In the genomic region with DNA sequence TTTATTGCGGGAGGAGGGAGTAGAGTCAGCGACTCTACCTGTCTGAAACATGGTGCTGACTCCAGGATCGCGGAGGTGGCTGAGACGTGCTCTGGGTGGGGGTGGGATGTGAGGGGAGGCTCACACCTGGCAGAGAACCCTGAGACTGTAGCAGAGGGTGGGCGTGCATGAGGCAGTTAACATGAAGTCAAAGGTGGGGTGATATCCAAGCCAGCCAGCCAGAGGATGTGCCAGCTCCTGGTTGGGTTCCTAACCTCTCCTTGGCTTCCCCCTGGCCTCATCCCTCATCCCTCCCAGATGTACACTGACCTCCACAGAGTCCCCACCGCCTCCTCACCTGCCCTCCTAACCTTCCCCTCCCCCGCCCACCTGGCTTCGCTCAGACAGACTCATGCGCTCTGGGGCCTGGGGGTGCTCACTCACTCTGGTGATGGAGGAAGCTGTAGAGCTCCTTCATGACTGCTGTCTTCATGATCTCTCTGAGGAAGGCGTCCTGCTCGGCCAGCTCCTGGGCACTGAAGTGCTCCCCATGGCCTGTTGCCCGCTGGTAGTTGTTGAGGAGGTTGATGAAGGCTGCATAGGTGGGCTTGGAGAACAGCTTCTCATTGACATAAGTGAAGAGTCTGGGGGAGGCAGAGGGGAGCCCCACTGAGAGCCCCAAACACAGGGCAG, we compare ENCODE assay signal across 10 cellular contexts. TPM values are rescaled to one million over a fixed set of nuclear protein-coding genes. Genes with fewer than 3 reads are reported as not detected.
DNase-seq lines count a peak whose midpoint lies in the region; ATAC-seq and TF ChIP-seq lines count a peak whose summit lies in the region.
"Had no signal": no experiment of that assay in that cellular context is flagged by ENCODE, and none has a peak within 500 bp of the region (broad histone marks: within the 10 kb centered on the region; RNA-seq: fewer than 3 reads in every experiment).

No MANE protein-coding gene starts in this region.

- H3K9me3 ChIP-seq in BLaER1 = no peaks in the 10 kb centered on the region
- H3K9me3 ChIP-seq in breast epithelium = no peaks in the 10 kb centered on the region
- H3K9me3 ChIP-seq in right atrium auricular region = no peaks in the 10 kb centered on the region
- no peaks in the 10 kb centered on the region for H3K9me3 ChIP-seq in skeletal muscle satellite cell (replicated peaks; ENCODE audit: low read length)

- no peak for DNase-seq in breast epithelium (ENCODE audit: low spot score in 2 of 2)
- no peak for DNase-seq in right atrium auricular region (ENCODE audit: low spot score)
- no peak for DNase-seq in NCI-H1694 treated with DMSO at 0.1 percent for 48 hours (lab: John Stamatoyannopoulos, UW)

- H3K4me1 ChIP-seq in BLaER1 (peaks cover 43% of the 10 kb centered on the region), breast epithelium (peaks cover 26 to 32% of the 10 kb centered on the region in 2 donors), right atrium auricular region (peaks cover 0 to 46% of the 10 kb centered on the region in 2 donors), skeletal muscle satellite cell (ENCODE audit: control insufficient read depth, insufficient read depth, low read length) (peaks cover 14% of the 10 kb centered on the region)

- ATAC-seq in GM19328 (IDR thresholded peaks at IDR 0.05; ENCODE audit: unreplicated experiment) (no peak), GM18502 (IDR thresholded peaks at IDR 0.05; ENCODE audit: poor library complexity, unreplicated experiment) (no peak), HG02588 (IDR thresholded peaks at IDR 0.05; ENCODE audit: unreplicated experiment) (no peak)

- H3K4me2 ChIP-seq in BLaER1 (peak overlapping the region; percentile 80), skeletal muscle satellite cell (ENCODE audit: low read length) (peak overlapping the region; percentile 51)

- no peaks in the 10 kb centered on the region for H3K27me3 ChIP-seq in BLaER1
- H3K27me3 ChIP-seq in breast epithelium = no peaks in the 10 kb centered on the region
- H3K27me3 ChIP-seq in right atrium auricular region = no peaks in the 10 kb centered on the region
- no peaks in the 10 kb centered on the region for H3K27me3 ChIP-seq in skeletal muscle satellite cell (ENCODE audit: control insufficient read depth, insufficient read depth, low read length)

- no peak for TF ChIP-seq POLR2A in breast epithelium (IDR thresholded peaks at IDR 0.05)

- no peaks in the 10 kb centered on the region for H3K36me3 ChIP-seq in BLaER1
- H3K36me3 ChIP-seq in breast epithelium = no peaks in the 10 kb centered on the region
- H3K36me3 ChIP-seq in right atrium auricular region = no peaks in the 10 kb centered on the region
- H3K36me3 ChIP-seq in skeletal muscle satellite cell (ENCODE audit: insufficient read depth, low read length) = no peaks in the 10 kb centered on the region

- H3K4me3 ChIP-seq in BLaER1 (no peak overlapping the region), breast epithelium (peak overlapping the region in 2 of 3 donors; percentile 1 to 39), right atrium auricular region (no peak overlapping the region), skeletal muscle satellite cell (ENCODE audit: low read length) (no peak overlapping the region)

- no peaks in the 10 kb centered on the region for H4K20me1 ChIP-seq in BLaER1

- intact Hi-C loops in breast epithelium (cut with DNase I; ENCODE audit: low total_unique reads) = no loop called here

- TF ChIP-seq CTCF in breast epithelium (IDR thresholded peaks at IDR 0.05) (no peak), right atrium auricular region (IDR thresholded peaks at IDR 0.05) (no peak)

- H3K27ac ChIP-seq in BLaER1 = peak overlapping the region; percentile 62; the same call in 1 of the 2 replicates
- peak overlapping the region; percentile 83 to 98 for H3K27ac ChIP-seq in breast epithelium
- H3K27ac ChIP-seq in right atrium auricular region = peak overlapping the region; percentile 84 to 96

- H3K9ac ChIP-seq in BLaER1 = peak overlapping the region; percentile 35; the same call in 1 of the 2 replicates
- no peak overlapping the region for H3K9ac ChIP-seq in skeletal muscle satellite cell (ENCODE audit: low read depth, low read length)

RNA-seq across cellular contexts. Expression of a gene that starts 9.3 kb away (rescaled TPM):
- total RNA-seq in breast epithelium = 1 to 10 TPM in 2 of 3 donors, under 1 TPM in 1; 0.98 to 1.4 (median 1.0) TPM
- 1 to 10 TPM in 1 of 2 donors, under 1 TPM in 1; 0.55 to 2.1 TPM for total RNA-seq in right atrium auricular region
- total RNA-seq in skeletal muscle satellite cell (2012; rRNA removed) = 0.22 and 0.25 TPM in 2 replicates
- total RNA-seq: activated CD4-positive, alpha-beta T cell treated with anti-CD3 and anti-CD28 coated beads, Interleukin-2, amount 10 ng/mL, durations not matched to agents 7 days and 5 days; M059J had no signal

RNA-seq across cellular contexts. Expression of a gene that starts 10.2 kb away (rescaled TPM):
- 10 to 100 TPM; 11.4 to 25.0 (median 18.7) TPM for total RNA-seq in breast epithelium
- 10 to 100 TPM; 12.2 to 14.3 TPM for total RNA-seq in right atrium auricular region
- 14.6 and 18.5 TPM in 2 replicates for total RNA-seq in skeletal muscle satellite cell (2012; rRNA removed)

RNA-seq across cellular contexts. Expression of a gene that starts 42.7 kb away (rescaled TPM):
- total RNA-seq in breast epithelium = 10 to 100 TPM; 40.6 to 87.8 (median 60.3) TPM
- 10 to 100 TPM; 19.8 to 26.8 TPM for total RNA-seq in right atrium auricular region
- 1.1 and 2.3 TPM in 2 replicates for total RNA-seq in skeletal muscle satellite cell (2012; rRNA removed)

RNA-seq across cellular contexts. Expression of a gene that starts 57.0 kb away (rescaled TPM):
- total RNA-seq in breast epithelium (10 to 100 TPM; 27.5 to 51.5 (median 30.6) TPM), right atrium auricular region (10 to 100 TPM; 48.9 to 52.0 TPM)
- total RNA-seq in skeletal muscle satellite cell (2012; rRNA removed) = 3.9 and 12.2 TPM in 2 replicates

Comparison
In these comparisons a context has a peak if more than half of its experiments do, and no peak if none do; other contexts are left out.
1. H3K4me3 ChIP-seq: peak in breast epithelium (2 of 3); none in BLaER1 (single experiment), right atrium auricular region (0 of 2) and skeletal muscle satellite cell (single experiment).
2. Peak in every context shown above with its lines, with median percentiles within 50 percentile points of each other: H3K27ac ChIP-seq.